ENCODE assay signal across 8 cellular contexts in genomic region chr15:72285927-72286516, GRCh38. TPM values are rescaled to one million over a fixed set of nuclear protein-coding genes. Genes with fewer than 3 reads are reported as not detected.
DNase-seq lines count a peak whose midpoint lies in the region; ATAC-seq, FAIRE-seq and TF ChIP-seq lines count a peak whose summit lies in the region.

No MANE protein-coding gene starts in this region.

- no peak overlapping the region for H3K4me2 ChIP-seq in A549

- TF ChIP-seq EP300 in A549 (IDR thresholded peaks at IDR 0.05): no peak

- POLR2A ChIA-PET in A549 (lab: Yijun Ruan, JAX): no interaction called here

- peak; percentile 58 to 66 for TF ChIP-seq RAD21 in A549 (conservative IDR thresholded peaks at IDR 0.05 in 1 of 2, IDR thresholded peaks at IDR 0.05 in 1 of 2)

- no peaks in the 10 kb centered on the region for H3K27me3 Mint-ChIP-seq in activated naive CD8-positive, alpha-beta T cell treated with anti-CD3 and anti-CD28 coated beads, Interleukin-2, amount 50 U/mL, for 24 hours

- no peaks in the 10 kb centered on the region for H3K9me3 Mint-ChIP-seq in activated naive CD8-positive, alpha-beta T cell treated with anti-CD3 and anti-CD28 coated beads, Interleukin-2, amount 50 U/mL, for 24 hours

- H3K4me3 ChIP-seq in A549: no peak overlapping the region
- no peak overlapping the region for H3K4me3 ChIP-seq in SJCRH30

- in situ Hi-C loops in GM13977 (cut with MboI; ENCODE audit: low pct_unique_long_range_greater_than_20kb, low sequenced_read_pairs, unreplicated experiment): no loop called here

- H3K4me3 Mint-ChIP-seq in activated naive CD8-positive, alpha-beta T cell treated with anti-CD3 and anti-CD28 coated beads, Interleukin-2, amount 50 U/mL, for 24 hours: no peak overlapping the region

- H3K36me3 Mint-ChIP-seq in activated naive CD8-positive, alpha-beta T cell treated with anti-CD3 and anti-CD28 coated beads, Interleukin-2, amount 50 U/mL, for 24 hours (ENCODE audit: low read depth): no peaks in the 10 kb centered on the region

- peaks cover 3% of the 10 kb centered on the region; the same call in 1 of the 2 replicates for H3K27me3 ChIP-seq in SJCRH30

- FAIRE-seq in A549 (lab: Jason Lieb, UNC): no peak

- no peak for TF ChIP-seq POLR2A in A549 (IDR thresholded peaks at IDR 0.05; ENCODE audit: low read length)

- 37% methylated on average over 10 of the region's 10 CpGs for WGBS in A549 (ENCODE audit: missing lambda C conversion rate)

- DNase-seq in A549 (ENCODE audit: low read depth in 1 of 2, low spot score in 1 of 2) (peak; percentile 72 to 83), GM13977 (ENCODE audit: low spot score) (no peak), SJCRH30 (peak; percentile 50 to 61), iPS-NIHi7 (ENCODE audit: extremely low spot score) (peak; percentile 84), C1 segment of cervical spinal cord (lab: John Stamatoyannopoulos, UW) (no peak)
- DNase-seq in activated naive CD8-positive, alpha-beta T cell treated with anti-CD3 and anti-CD28 coated beads, Interleukin-2, amount 50 U/mL, for 24 hours: peak; percentile 57
- peak; percentile 12 for DNase-seq in stimulated activated CD8-positive, alpha-beta memory T cell treated with anti-CD3 and anti-CD28 coated beads, Interleukin-4, amount 100 ng/mL, for 24 hours (ENCODE audit: low read depth)

- H3K36me3 ChIP-seq in SJCRH30: no peaks in the 10 kb centered on the region

- TF ChIP-seq CTCF in A549 (IDR thresholded peaks at IDR 0.05) (peak; percentile 77), GM13977 (IDR thresholded peaks at IDR 0.05; ENCODE audit: extremely low read depth, insufficient read depth, missing control alignments) (peak; percentile 52)

- CTCF ChIA-PET in A549 (lab: Yijun Ruan, JAX): interaction anchor here (0.6 to 6.9 kb wide), 32 partner anchors 8 to 258 kb away, joined by 3 to 69 read pairs (median 6); partner anchors contain the start of genes CELF6 and GRAMD2A

- no peaks in the 10 kb centered on the region for H3K4me1 ChIP-seq in A549
- no peaks in the 10 kb centered on the region for H3K4me1 ChIP-seq in SJCRH30

- ATAC-seq in A549 (peak; percentile 75 to 91; a peak in 5 of 6 replicates), HG02981 (IDR thresholded peaks at IDR 0.05; ENCODE audit: unreplicated experiment) (no peak)
- peak; percentile 75 for ATAC-seq in activated naive CD8-positive, alpha-beta T cell treated with anti-CD3 and anti-CD28 coated beads, Interleukin-2, amount 50 U/mL, for 24 hours

- H3K9me3 ChIP-seq in A549: no peaks in the 10 kb centered on the region
- H3K9me3 ChIP-seq in SJCRH30 (replicated peaks): no peaks in the 10 kb centered on the region

- H3K27ac ChIP-seq in A549 (no peak overlapping the region), SJCRH30 (no peak overlapping the region)

- no peaks in the 10 kb centered on the region for H3K4me1 Mint-ChIP-seq in activated naive CD8-positive, alpha-beta T cell treated with anti-CD3 and anti-CD28 coated beads, Interleukin-2, amount 50 U/mL, for 24 hours

- no peak overlapping the region for H3K27ac Mint-ChIP-seq in activated naive CD8-positive, alpha-beta T cell treated with anti-CD3 and anti-CD28 coated beads, Interleukin-2, amount 50 U/mL, for 24 hours

TF ChIP-seq in A549, 52 proteins besides CTCF, POLR2A, EP300 and RAD21:
- TF ChIP-seq SMC3 (IDR thresholded peaks at IDR 0.05) (peak; percentile 76), FOSB (CRISPR knock-in tag; IDR thresholded peaks at IDR 0.05) (no peak), FOXS1 (CRISPR knock-in tag; IDR thresholded peaks at IDR 0.05) (no peak), CHD4 (IDR thresholded peaks at IDR 0.05; ENCODE audit: borderline replicate concordance) (no peak)

RNA-seq across cellular contexts. Expression of gene PARP6, which starts 13.7 kb away (rescaled TPM):
- polyA plus RNA-seq in A549 (2011; rRNA removed) (167 and 197 TPM in 2 replicates), A549 (2017; fragmentation: RNase III; extraction: RNeasy Plus Mini Kit Qiagen cat#74134 plus additional on column Dnase treatment) (70.3 to 83.3 TPM (median 78.0 TPM) in 3 replicates)
- 106 and 112 TPM in 2 replicates for polyA plus RNA-seq in A549 (2012; cell fraction: cytosol; rRNA removed)
- polyA plus RNA-seq in A549 (2012; cell fraction: nucleus; rRNA removed): 216 and 291 TPM in 2 replicates
- polyA minus RNA-seq in A549 (2011; rRNA and poly(A)+ RNA removed): 124 and 125 TPM in 2 replicates
- 36.1 and 52.5 TPM in 2 replicates for total RNA-seq in SJCRH30 (2014; rRNA removed; shearing (Covaris generic))

RNA-seq across cellular contexts. Expression of gene CELF6, which starts 33.9 kb away (rescaled TPM):
- 0.16 and 0.24 TPM in 2 replicates for polyA plus RNA-seq in A549 (2011; rRNA removed)
- 0.08 and 0.09 TPM in 2 replicates for polyA plus RNA-seq in A549 (2012; cell fraction: cytosol; rRNA removed)
- 0.44 and 1.9 TPM in 2 replicates for polyA plus RNA-seq in A549 (2012; cell fraction: nucleus; rRNA removed)
- polyA plus RNA-seq in A549 (2017; fragmentation: RNase III; extraction: RNeasy Plus Mini Kit Qiagen cat#74134 plus additional on column Dnase treatment): 0.14 TPM in 1 of 3 replicates, not detected in the others
- polyA minus RNA-seq in A549 (2011; rRNA and poly(A)+ RNA removed): 0.08 and 0.19 TPM in 2 replicates
- total RNA-seq in SJCRH30 (2014; rRNA removed; shearing (Covaris generic)): 0.05 TPM in 1 of 2 replicates, not detected in the other

RNA-seq across cellular contexts. Expression of gene PKM, which starts 55.0 kb away (rescaled TPM):
- 2,741 and 3,443 TPM in 2 replicates for polyA plus RNA-seq in A549 (2011; rRNA removed)
- 2,155 and 2,437 TPM in 2 replicates for polyA plus RNA-seq in A549 (2012; cell fraction: cytosol; rRNA removed)
- polyA plus RNA-seq in A549 (2012; cell fraction: nucleus; rRNA removed): 3,552 and 3,648 TPM in 2 replicates
- polyA plus RNA-seq in A549 (2017; fragmentation: RNase III; extraction: RNeasy Plus Mini Kit Qiagen cat#74134 plus additional on column Dnase treatment): 3,389 to 3,848 TPM (median 3,810 TPM) in 3 replicates
- 2,968 and 3,588 TPM in 2 replicates for polyA minus RNA-seq in A549 (2011; rRNA and poly(A)+ RNA removed)
- total RNA-seq in SJCRH30 (2014; rRNA removed; shearing (Covaris generic)): 1,855 and 1,858 TPM in 2 replicates

Comparison
In these comparisons a context has a peak if more than half of its experiments do, and no peak if none do; other contexts are left out.
1. DNase-seq: peak in A549 (2 of 2), SJCRH30 (2 of 2), activated naive CD8-positive, alpha-beta T cell treated with anti-CD3 and anti-CD28 coated beads, Interleukin-2, amount 50 U/mL, for 24 hours (single experiment), iPS-NIHi7 (single experiment) and stimulated activated CD8-positive, alpha-beta memory T cell treated with anti-CD3 and anti-CD28 coated beads, Interleukin-4, amount 100 ng/mL, for 24 hours (single experiment); none in GM13977 (single experiment) and C1 segment of cervical spinal cord (0 of 14).